ENCODE assay signal across 12 cellular contexts in the genomic region with DNA sequence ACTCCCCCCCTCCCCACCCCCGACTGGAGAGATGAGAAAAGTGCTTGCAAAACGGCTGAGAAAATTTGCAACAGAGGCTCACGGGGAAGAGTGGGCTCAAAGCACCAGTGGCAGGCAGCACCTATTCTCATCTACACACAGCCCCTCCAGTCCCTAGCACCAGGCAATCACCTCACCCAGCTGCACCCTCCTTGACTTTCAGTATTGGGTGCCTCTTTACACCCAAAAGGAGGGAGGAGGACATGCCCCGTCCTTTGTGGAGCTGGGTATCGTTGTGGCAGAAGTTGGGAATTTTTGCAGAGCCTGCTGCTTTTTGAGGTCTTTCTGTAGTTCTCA.
DNase-seq lines count a peak whose midpoint lies in the region; ATAC-seq, FAIRE-seq and TF ChIP-seq lines count a peak whose summit lies in the region.
"Had no signal": no experiment of that assay in that cellular context is flagged by ENCODE, and none has a peak within 500 bp of the region (broad histone marks: within the 10 kb centered on the region; RNA-seq: fewer than 3 reads in every experiment).

No MANE protein-coding gene starts in this region.

- H3K27ac Mint-ChIP-seq in astrocyte (ENCODE audit: unreplicated experiment) (no peak overlapping the region), CD14-positive monocyte (no peak overlapping the region)

- peak overlapping the region; percentile 79 for H3K4me2 ChIP-seq in astrocyte (ENCODE audit: low read length)

- H3K27ac ChIP-seq in astrocyte (ENCODE audit: low read depth, low read length): no peak overlapping the region

- no peaks in the 10 kb centered on the region for H3K9me3 Mint-ChIP-seq in astrocyte (ENCODE audit: unreplicated experiment)
- peaks cover 0 to 4% (median 0%) of the 10 kb centered on the region in 7 donors for H3K9me3 Mint-ChIP-seq in CD14-positive monocyte
- H3K9me3 Mint-ChIP-seq: activated CD4-positive, alpha-beta T cell treated with anti-CD3 and anti-CD28 coated beads, Interleukin-2, amount 10 ng/mL, durations not matched to agents 7 days and 5 days had no signal

- ATAC-seq in GM18502 (IDR thresholded peaks at IDR 0.05; ENCODE audit: poor library complexity, unreplicated experiment): peak; percentile 24
- ATAC-seq in GM21528 (IDR thresholded peaks at IDR 0.05; ENCODE audit: low FRiP score, unreplicated experiment): peak; percentile 6
- peak; percentile 3 for ATAC-seq in HG03095 (IDR thresholded peaks at IDR 0.05; ENCODE audit: unreplicated experiment)
- ATAC-seq in HG03457 (IDR thresholded peaks at IDR 0.05; ENCODE audit: unreplicated experiment): no peak

- no peak for FAIRE-seq in astrocyte (lab: Jason Lieb, UNC)
- FAIRE-seq: colon, G401.6, islet of Langerhans had no signal

- intact Hi-C loops in CD14-positive monocyte (cut with micrococcal nuclease): no loop called here

- no peak overlapping the region for H3K9ac ChIP-seq in astrocyte (ENCODE audit: low read length)

- no peaks in the 10 kb centered on the region for H3K36me3 ChIP-seq in astrocyte (ENCODE audit: insufficient read depth, low read length)

- peaks cover 6% of the 10 kb centered on the region for H4K20me1 ChIP-seq in astrocyte (ENCODE audit: insufficient read depth, low read length)

- TF ChIP-seq CTCF in astrocyte (IDR thresholded peaks at IDR 0.05; ENCODE audit: insufficient read depth, low read depth, low read length) (no peak), CD14-positive monocyte (IDR thresholded peaks at IDR 0.05) (no peak)

- peaks cover 6% of the 10 kb centered on the region for H3K27me3 ChIP-seq in astrocyte (ENCODE audit: insufficient read depth, low read length)

- peaks cover 7% of the 10 kb centered on the region for H3K4me1 ChIP-seq in astrocyte (ENCODE audit: insufficient read depth, low read length)

- no peak for DNase-seq in astrocyte (ENCODE audit: low read depth)
- no peak for DNase-seq in CD14-positive monocyte (ENCODE audit: low spot score)
- DNase-seq in SKM-1 (lab: John Stamatoyannopoulos, UW; ENCODE audit: unreplicated experiment): no peak
- DNase-seq in cerebellar cortex (ENCODE audit: low spot score): no peak

- H3K4me3 Mint-ChIP-seq in astrocyte (ENCODE audit: unreplicated experiment): no peak overlapping the region
- H3K4me3 Mint-ChIP-seq in CD14-positive monocyte: no peak overlapping the region

- H3K4me1 Mint-ChIP-seq in astrocyte (ENCODE audit: low read depth, unreplicated experiment) (peaks cover 42% of the 10 kb centered on the region), CD14-positive monocyte (no peaks in the 10 kb centered on the region)

- no peaks in the 10 kb centered on the region for H3K9me3 ChIP-seq in astrocyte (ENCODE audit: insufficient read depth, low read depth, low read length)

- H3K79me2 ChIP-seq in astrocyte (ENCODE audit: insufficient read depth, low read length): no peaks in the 10 kb centered on the region

- H3K27me3 Mint-ChIP-seq in astrocyte (ENCODE audit: low read depth, unreplicated experiment) (no peaks in the 10 kb centered on the region), CD14-positive monocyte (ENCODE audit: low read depth in 3 of 3) (peaks cover 4 to 17% (median 11%) of the 10 kb centered on the region in 3 donors)

- peaks cover 7% of the 10 kb centered on the region for H3K36me3 Mint-ChIP-seq in astrocyte (ENCODE audit: low read depth, unreplicated experiment)
- no peaks in the 10 kb centered on the region for H3K36me3 Mint-ChIP-seq in CD14-positive monocyte

- H3K4me3 ChIP-seq in astrocyte (ENCODE audit: insufficient read depth, low read depth, low read length): no peak overlapping the region

- no peak overlapping the region for H2AFZ ChIP-seq in astrocyte (ENCODE audit: low read depth, low read length)
